ENCODE assay signal across 10 cellular contexts in the genomic region with DNA sequence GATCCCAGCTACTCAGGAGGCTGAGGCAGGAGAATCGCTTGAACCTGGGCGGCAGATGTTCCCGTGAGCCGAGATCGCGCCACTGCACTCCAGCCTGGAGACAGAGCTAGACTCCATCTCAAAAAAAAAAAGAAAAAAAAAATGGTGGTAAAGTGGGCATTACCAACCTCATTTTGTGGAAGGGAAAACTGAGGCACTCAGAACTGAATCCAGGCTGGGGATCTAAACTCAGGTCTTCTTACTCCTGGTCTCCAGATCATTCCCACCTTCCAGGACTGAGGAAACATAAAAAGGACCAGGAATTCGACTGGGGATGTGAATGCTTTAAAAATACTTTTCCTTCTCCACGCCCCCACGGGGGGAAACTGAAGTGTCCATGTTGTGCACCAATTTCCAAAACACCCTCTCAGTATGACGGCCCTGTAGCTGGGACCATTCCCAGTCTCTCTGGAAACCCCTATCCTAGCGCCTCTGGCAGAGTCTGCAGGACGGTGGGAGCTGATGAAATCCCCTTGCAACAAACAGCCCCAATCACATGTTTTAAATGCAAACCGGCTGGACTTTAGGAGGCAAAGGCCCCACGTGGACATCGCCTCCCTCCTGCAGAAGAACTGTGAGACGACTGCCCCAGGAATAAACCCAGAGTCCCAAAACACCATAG. TPM values are rescaled to one million over a fixed set of nuclear protein-coding genes. Genes with fewer than 3 reads are reported as not detected.
A peak's percentile ranks its signal among the peaks of the same experiment; 100 is the strongest.
DNase-seq lines count a peak whose midpoint lies in the region; ATAC-seq and TF ChIP-seq lines count a peak whose summit lies in the region.
"Had no signal": no experiment of that assay in that cellular context is flagged by ENCODE, and none has a peak within 500 bp of the region (broad histone marks: within the 10 kb centered on the region; RNA-seq: fewer than 3 reads in every experiment).

No MANE protein-coding gene starts in this region.

- peaks cover 18 to 38% of the 10 kb centered on the region in 2 donors for H3K4me1 ChIP-seq in ascending aorta
- H3K4me1 ChIP-seq in mononuclear cell (ENCODE audit: insufficient read depth, low read length): peaks cover 64% of the 10 kb centered on the region

- H3K27ac ChIP-seq in ascending aorta: peak overlapping the region; percentile 78 to 86

- H3K9me3 ChIP-seq in ascending aorta: no peaks in the 10 kb centered on the region
- H3K9me3 ChIP-seq in mononuclear cell (ENCODE audit: low read depth, low read length): no peaks in the 10 kb centered on the region
- H3K9me3 ChIP-seq: SK-N-SH had no signal

- ATAC-seq in GM18505 (IDR thresholded peaks at IDR 0.05; ENCODE audit: unreplicated experiment): no peak

- DNase-seq in AG10803 (ENCODE audit: low read depth) (peak; percentile 97), H7 (peak; percentile 68), ascending aorta (ENCODE audit: low spot score in 2 of 2) (no peak), NCI-H774 (lab: John Stamatoyannopoulos, UW) (no peak), NCI-H1436 (lab: John Stamatoyannopoulos, UW) (no peak), SIG-M5 treated with dmso at 0.1 percent for 504 hours (lab: John Stamatoyannopoulos, UW; ENCODE audit: unreplicated experiment) (no peak)
- DNase-seq: SK-N-SH; stimulated activated CD8-positive, alpha-beta memory T cell treated with anti-CD3 and anti-CD28 coated beads, Interleukin-4, amount 100 ng/mL, for 48 hours had no signal

- H3K27me3 ChIP-seq in H7 (ENCODE audit: control insufficient read depth, insufficient read depth, low read length): no peaks in the 10 kb centered on the region
- no peaks in the 10 kb centered on the region for H3K27me3 ChIP-seq in ascending aorta
- no peaks in the 10 kb centered on the region for H3K27me3 ChIP-seq in mononuclear cell (ENCODE audit: insufficient read depth, low read length)

- H3K4me3 ChIP-seq in AG10803 (ENCODE audit: low read length) (peak overlapping the region; percentile 93), H7 (ENCODE audit: insufficient read depth, low read depth, low read length) (no peak overlapping the region), ascending aorta (peak overlapping the region in 1 of 2 donors; percentile 70), mononuclear cell (ENCODE audit: low read length) (peak overlapping the region; percentile 91)

- no peak for TF ChIP-seq POLR2A in GM18505 (IDR thresholded peaks at IDR 0.05; ENCODE audit: borderline replicate concordance, extremely low read depth, insufficient read depth, insufficient read length)

- H3K36me3 ChIP-seq in H7 (replicated peaks; ENCODE audit: control insufficient read depth, insufficient read depth, low read length) (no peaks in the 10 kb centered on the region), ascending aorta (no peaks in the 10 kb centered on the region)

- TF ChIP-seq CTCF in AG10803 (conservative IDR thresholded peaks at IDR 0.05; ENCODE audit: low read length) (no peak), ascending aorta (IDR thresholded peaks at IDR 0.05) (no peak)

- intact Hi-C loops in ascending aorta (cut with DNase I): loop anchor here (5.0 to 10.0 kb wide), 4 partner anchors 191 to 1758 kb away; partner anchors contain the start of genes ATP6V1G1 and PAPPA

RNA-seq across cellular contexts. Expression of gene AKNA, which starts 8.9 kb away (rescaled TPM):
- total RNA-seq in H7 (2014; rRNA removed; shearing (Covaris generic)): 16.7 and 17.4 TPM in 2 replicates
- total RNA-seq in ascending aorta (87.9 TPM), mononuclear cell (99.5 TPM)

Comparison
In these comparisons a context has a peak if more than half of its experiments do, and no peak if none do; other contexts are left out.
1. DNase-seq: peak in AG10803 (single experiment) and H7 (single experiment); none in ascending aorta (0 of 2), NCI-H774 (single experiment), NCI-H1436 (single experiment) and SIG-M5 treated with dmso at 0.1 percent for 504 hours (single experiment).